In genomic region chr15:63492541-63493077, GRCh38 we compare ENCODE assay signal across 14 cellular contexts. TPM values are rescaled to one million over a fixed set of nuclear protein-coding genes. Genes with fewer than 3 reads are reported as not detected.
DNase-seq lines count a peak whose midpoint lies in the region; ATAC-seq and TF ChIP-seq lines count a peak whose summit lies in the region.
"Had no signal": no experiment of that assay in that cellular context is flagged by ENCODE, and none has a peak within 500 bp of the region (broad histone marks: within the 10 kb centered on the region; RNA-seq: fewer than 3 reads in every experiment).

No MANE protein-coding gene starts in this region.

- H3F3A ChIP-seq in PC-9 (ENCODE audit: insufficient read depth, low read depth) (peaks cover 7% of the 10 kb centered on the region; the same call in 1 of the 2 replicates), smooth muscle cell (ENCODE audit: low read depth) (peaks cover 5% of the 10 kb centered on the region)

- H2AFZ ChIP-seq in PC-9 = no peak overlapping the region
- H2AFZ ChIP-seq in smooth muscle cell (ENCODE audit: low read depth) = no peak overlapping the region

- BruUV-seq in PC-9 (replicated peaks; lab: Mats Ljungman, UMichigan) = no TSS peak

- H3K79me2 ChIP-seq in PC-9 (ENCODE audit: low read depth) (no peaks in the 10 kb centered on the region), smooth muscle cell (ENCODE audit: low read depth) (no peaks in the 10 kb centered on the region)

- no peak overlapping the region for H3K4me3 Mint-ChIP-seq in activated CD8-positive, alpha-beta T cell treated with anti-CD3 and anti-CD28 coated beads, Interleukin-2, amount 10 ng/mL, durations not matched to agents 7 days and 5 days
- H3K4me3 Mint-ChIP-seq: stimulated activated naive CD8-positive, alpha-beta T cell treated with anti-CD3 and anti-CD28 coated beads, Interleukin-15, Interleukin-2, amounts not matched to agents 100 ng/mL and 50 ng/mL, for 24 hours had no signal

- POLR2A ChIA-PET in PC-9 (lab: Charles Lee; ENCODE audit: unreplicated experiment) = interaction anchor here (0.6 to 0.7 kb wide), 2 partner anchors 12 to 662 kb away, joined by 3 to 7 read pairs; partner anchors contain the start of gene USP3
- POLR2A ChIA-PET in activated CD8-positive, alpha-beta T cell treated with anti-CD3 and anti-CD28 coated beads, Interleukin-2, amount 10 ng/mL, durations not matched to agents 7 days and 5 days (lab: Charles Lee) = interaction anchor here (2.4 kb wide), 1 partner anchor 12 kb away, joined by 21 read pairs; the partner anchor contains the start of gene USP3

- no peaks in the 10 kb centered on the region for H4K20me1 ChIP-seq in PC-9 (ENCODE audit: insufficient read depth)
- no peaks in the 10 kb centered on the region for H4K20me1 ChIP-seq in smooth muscle cell (ENCODE audit: low read depth)

- TF ChIP-seq CTCF in PC-9 (conservative IDR thresholded peaks at IDR 0.05) = no peak
- no peak for TF ChIP-seq CTCF in fibroblast of pulmonary artery (IDR thresholded peaks at IDR 0.05; ENCODE audit: low read length, missing control alignments)
- TF ChIP-seq CTCF in smooth muscle cell (IDR thresholded peaks at IDR 0.05; ENCODE audit: borderline replicate concordance, insufficient read depth, poor library complexity, severe bottlenecking) = no peak

- no peaks in the 10 kb centered on the region for H3K9me3 Mint-ChIP-seq in activated CD8-positive, alpha-beta T cell treated with anti-CD3 and anti-CD28 coated beads, Interleukin-2, amount 10 ng/mL, durations not matched to agents 7 days and 5 days (ENCODE audit: insufficient read depth)
- H3K9me3 Mint-ChIP-seq: stimulated activated naive CD8-positive, alpha-beta T cell treated with anti-CD3 and anti-CD28 coated beads, Interleukin-15, Interleukin-2, amounts not matched to agents 100 ng/mL and 50 ng/mL, for 24 hours had no signal

- peaks cover 56% of the 10 kb centered on the region for H3K4me1 ChIP-seq in PC-9 (replicated peaks; ENCODE audit: insufficient read depth)
- H3K4me1 ChIP-seq in smooth muscle cell (ENCODE audit: low read depth) = peaks cover 5% of the 10 kb centered on the region

- peak overlapping the region; percentile 34 for H3K4me2 ChIP-seq in PC-9
- H3K4me2 ChIP-seq in smooth muscle cell = peak overlapping the region; percentile 5

- H3K9ac ChIP-seq in smooth muscle cell (ENCODE audit: low read depth) = no peak overlapping the region

- no peaks in the 10 kb centered on the region for H3K36me3 Mint-ChIP-seq in activated CD8-positive, alpha-beta T cell treated with anti-CD3 and anti-CD28 coated beads, Interleukin-2, amount 10 ng/mL, durations not matched to agents 7 days and 5 days (ENCODE audit: low read depth)

- peaks cover 38% of the 10 kb centered on the region for H3K4me1 Mint-ChIP-seq in activated CD8-positive, alpha-beta T cell treated with anti-CD3 and anti-CD28 coated beads, Interleukin-2, amount 10 ng/mL, durations not matched to agents 7 days and 5 days (ENCODE audit: low read depth)

- H3K27me3 ChIP-seq in PC-9 (ENCODE audit: insufficient read depth, low read depth) (no peaks in the 10 kb centered on the region), smooth muscle cell (ENCODE audit: low read depth) (no peaks in the 10 kb centered on the region)
- H3K27me3 ChIP-seq: esophagus muscularis mucosa had no signal

- no peaks in the 10 kb centered on the region for H3K36me3 ChIP-seq in PC-9 (ENCODE audit: low read depth)
- H3K36me3 ChIP-seq in smooth muscle cell (ENCODE audit: low read depth) = no peaks in the 10 kb centered on the region
- H3K36me3 ChIP-seq: esophagus muscularis mucosa had no signal

- H3K27ac Mint-ChIP-seq in activated CD8-positive, alpha-beta T cell treated with anti-CD3 and anti-CD28 coated beads, Interleukin-2, amount 10 ng/mL, durations not matched to agents 7 days and 5 days = no peak overlapping the region

- H3K4me3 ChIP-seq in PC-9 = no peak overlapping the region
- no peak overlapping the region for H3K4me3 ChIP-seq in fibroblast of pulmonary artery (replicated peaks; ENCODE audit: low read depth, low read length)
- no peak overlapping the region for H3K4me3 ChIP-seq in smooth muscle cell
- H3K4me3 ChIP-seq: esophagus muscularis mucosa had no signal

- H3K9me2 ChIP-seq in PC-9 (ENCODE audit: insufficient read depth) = no peaks in the 10 kb centered on the region

- WGBS in smooth muscle cell (ENCODE audit: low lambda C conversion rate) = 45% methylated on average over 8 of the region's 8 CpGs

- ATAC-seq in HG03039 (IDR thresholded peaks at IDR 0.05; ENCODE audit: unreplicated experiment) = no peak
- ATAC-seq in activated CD8-positive, alpha-beta T cell treated with anti-CD3 and anti-CD28 coated beads, Interleukin-2, amount 10 ng/mL, durations not matched to agents 7 days and 5 days = no peak

- DNase-seq in EH (ENCODE audit: low read depth) (peak; percentile 76), PC-9 (peak in 1 of 2 experiments; percentile 61), fibroblast of pulmonary artery (ENCODE audit: low read depth) (peak; percentile 45), smooth muscle cell (lab: John Stamatoyannopoulos, UW; ENCODE audit: unreplicated experiment) (no peak), AML-193 (lab: John Stamatoyannopoulos, UW) (no peak), NCI-H2029 treated with DMSO at 0.1 percent for 48 hours (lab: John Stamatoyannopoulos, UW) (no peak)
- DNase-seq in activated CD8-positive, alpha-beta T cell treated with anti-CD3 and anti-CD28 coated beads, Interleukin-2, amount 10 ng/mL, durations not matched to agents 7 days and 5 days = no peak
- DNase-seq: NCI-H2029; nucleus accumbens; stimulated activated CD4-positive, alpha-beta T cell treated with anti-CD3 and anti-CD28 coated beads, Interleukin-2, amount 100 ng/mL, for 24 hours; T1000 had no signal

- H3K27me3 Mint-ChIP-seq in activated CD8-positive, alpha-beta T cell treated with anti-CD3 and anti-CD28 coated beads, Interleukin-2, amount 10 ng/mL, durations not matched to agents 7 days and 5 days (ENCODE audit: low read depth) = no peaks in the 10 kb centered on the region
- H3K27me3 Mint-ChIP-seq: stimulated activated naive CD8-positive, alpha-beta T cell treated with anti-CD3 and anti-CD28 coated beads, Interleukin-15, Interleukin-2, amounts not matched to agents 100 ng/mL and 50 ng/mL, for 24 hours had no signal

- intact Hi-C loops in PC-9 (cut with micrococcal nuclease; ENCODE audit: unreplicated experiment) = no loop called here

- H3K27ac ChIP-seq in PC-9 (peak overlapping the region; percentile 56), smooth muscle cell (ENCODE audit: low read depth) (peak overlapping the region; percentile 3)

- CTCF ChIA-PET in PC-9 (lab: Charles Lee) = interaction anchor here (0.7 kb wide), 1 partner anchor 13 kb away, joined by 4 read pairs; no protein-coding TSS in a partner anchor
- CTCF ChIA-PET in activated CD8-positive, alpha-beta T cell treated with anti-CD3 and anti-CD28 coated beads, Interleukin-2, amount 10 ng/mL, durations not matched to agents 7 days and 5 days (lab: Charles Lee) = interaction anchor here (1.6 to 7.2 kb wide), 2 partner anchors 9 to 12 kb away, joined by 10 to 172 read pairs; partner anchors contain the start of gene USP3

- H3K9me3 ChIP-seq in PC-9 (ENCODE audit: insufficient read depth, low read depth) = no peaks in the 10 kb centered on the region
- H3K9me3 ChIP-seq in smooth muscle cell (replicated peaks; ENCODE audit: low read depth) = no peaks in the 10 kb centered on the region
- H3K9me3 ChIP-seq: esophagus muscularis mucosa had no signal

RNA-seq across cellular contexts. Expression of gene USP3, which starts 11.8 kb away (rescaled TPM):
- total RNA-seq in PC-9 (2021) (57.5 and 59.7 TPM in 2 replicates), smooth muscle cell (25.5 and 26.2 TPM in 2 replicates)
- polyA plus RNA-seq in smooth muscle cell = 17.1 and 18.8 TPM in 2 replicates
- 10 to 100 TPM; 48.3 to 49.1 TPM for total RNA-seq in activated CD8-positive, alpha-beta T cell treated with anti-CD3 and anti-CD28 coated beads, Interleukin-2, amount 10 ng/mL, durations not matched to agents 7 days and 5 days

Comparison
In these comparisons a context has a peak if more than half of its experiments do, and no peak if none do; other contexts are left out.
1. DNase-seq: peak in EH (single experiment) and fibroblast of pulmonary artery (single experiment); none in smooth muscle cell (single experiment), AML-193 (0 of 2), NCI-H2029 treated with DMSO at 0.1 percent for 48 hours (single experiment) and activated CD8-positive, alpha-beta T cell treated with anti-CD3 and anti-CD28 coated beads, Interleukin-2, amount 10 ng/mL, durations not matched to agents 7 days and 5 days (single experiment).